ENCODE assay signal across 12 cellular contexts in genomic region chr5:127031863-127032232, GRCh38. TPM values are rescaled to one million over a fixed set of nuclear protein-coding genes. Genes with fewer than 3 reads are reported as not detected.
A peak's percentile ranks its signal among the peaks of the same experiment; 100 is the strongest.
DNase-seq lines count a peak whose midpoint lies in the region; ATAC-seq, FAIRE-seq and TF ChIP-seq lines count a peak whose summit lies in the region.
"Had no signal": no experiment of that assay in that cellular context is flagged by ENCODE, and none has a peak within 500 bp of the region (broad histone marks: within the 10 kb centered on the region; RNA-seq: fewer than 3 reads in every experiment).

No MANE protein-coding gene starts in this region.

- DNase-seq in activated T-cell treated with anti-CD3 and anti-CD28 coated beads, Interleukin-2, amount 50 U/mL, for 24 hours = no peak
- DNase-seq in activated T-cell treated with anti-CD3 and anti-CD28 coated beads for 4 hours = no peak
- peak; percentile 6 for DNase-seq in bronchial epithelial cell (ENCODE audit: low read depth)
- no peak for DNase-seq in stimulated activated effector memory CD8-positive, alpha-beta T cell treated with anti-CD3 and anti-CD28 coated beads, Interleukin-12 subunit alpha, Interleukin-12 subunit beta, amount 100 ng/mL, for 72 hours (ENCODE audit: low spot score in 2 of 2)
- no peak for DNase-seq in BE2C
- no peak for DNase-seq in NCI-H2171 treated with DMSO at 0.1 percent for 48 hours (lab: John Stamatoyannopoulos, UW)
- DNase-seq: KG1, NCI-H345, SHP77 had no signal

- H3K36me3 Mint-ChIP-seq in activated T-cell treated with anti-CD3 and anti-CD28 coated beads, Interleukin-2, amount 50 U/mL, for 24 hours (ENCODE audit: low read depth) = peaks cover 2% of the 10 kb centered on the region
- H3K36me3 Mint-ChIP-seq in stimulated activated effector memory CD8-positive, alpha-beta T cell treated with anti-CD3 and anti-CD28 coated beads, Interleukin-12 subunit alpha, Interleukin-12 subunit beta, amount 100 ng/mL, for 72 hours = no peaks in the 10 kb centered on the region

- H3K4me3 Mint-ChIP-seq in activated T-cell treated with anti-CD3 and anti-CD28 coated beads, Interleukin-2, amount 50 U/mL, for 24 hours = peak overlapping the region; percentile 89
- H3K4me3 Mint-ChIP-seq in stimulated activated effector memory CD8-positive, alpha-beta T cell treated with anti-CD3 and anti-CD28 coated beads, Interleukin-12 subunit alpha, Interleukin-12 subunit beta, amount 100 ng/mL, for 72 hours = peak overlapping the region; percentile 73

- no peak overlapping the region for H3K4me3 ChIP-seq in KMS-11 (IDR thresholded peaks at IDR 0.05; ENCODE audit: insufficient read depth, low read depth, low read length)
- H3K4me3 ChIP-seq in bronchial epithelial cell (ENCODE audit: low read depth, low read length) = no peak overlapping the region
- H3K4me3 ChIP-seq in BE2C (ENCODE audit: low read depth, low read length) = no peak overlapping the region

- no peak for ATAC-seq in stimulated activated effector memory CD8-positive, alpha-beta T cell treated with anti-CD3 and anti-CD28 coated beads, Interleukin-12 subunit alpha, Interleukin-12 subunit beta, amount 100 ng/mL, for 72 hours
- ATAC-seq in HG03439 (IDR thresholded peaks at IDR 0.05; ENCODE audit: unreplicated experiment) = no peak
- ATAC-seq: body of pancreas had no signal

- H3K27ac ChIP-seq in KMS-11 = no peak overlapping the region

- no peaks in the 10 kb centered on the region for H3K79me2 ChIP-seq in KMS-11 (ENCODE audit: insufficient read depth, low read depth)

- H3K27ac Mint-ChIP-seq in activated T-cell treated with anti-CD3 and anti-CD28 coated beads, Interleukin-2, amount 50 U/mL, for 24 hours = no peak overlapping the region
- H3K27ac Mint-ChIP-seq in stimulated activated effector memory CD8-positive, alpha-beta T cell treated with anti-CD3 and anti-CD28 coated beads, Interleukin-12 subunit alpha, Interleukin-12 subunit beta, amount 100 ng/mL, for 72 hours = no peak overlapping the region

- peaks cover 21% of the 10 kb centered on the region for H3K4me1 Mint-ChIP-seq in activated T-cell treated with anti-CD3 and anti-CD28 coated beads, Interleukin-2, amount 50 U/mL, for 24 hours (ENCODE audit: low read depth)
- peaks cover 14% of the 10 kb centered on the region for H3K4me1 Mint-ChIP-seq in stimulated activated effector memory CD8-positive, alpha-beta T cell treated with anti-CD3 and anti-CD28 coated beads, Interleukin-12 subunit alpha, Interleukin-12 subunit beta, amount 100 ng/mL, for 72 hours

- no peaks in the 10 kb centered on the region for H3K27me3 ChIP-seq in KMS-11 (ENCODE audit: insufficient read depth, low read depth)
- no peaks in the 10 kb centered on the region for H3K27me3 ChIP-seq in bronchial epithelial cell (ENCODE audit: control insufficient read depth, insufficient read depth, low read length)
- H3K27me3 ChIP-seq in BE2C = no peaks in the 10 kb centered on the region
- H3K27me3 ChIP-seq: body of pancreas had no signal

- no peaks in the 10 kb centered on the region for H3K9me3 Mint-ChIP-seq in activated T-cell treated with anti-CD3 and anti-CD28 coated beads, Interleukin-2, amount 50 U/mL, for 24 hours
- no peaks in the 10 kb centered on the region for H3K9me3 Mint-ChIP-seq in stimulated activated effector memory CD8-positive, alpha-beta T cell treated with anti-CD3 and anti-CD28 coated beads, Interleukin-12 subunit alpha, Interleukin-12 subunit beta, amount 100 ng/mL, for 72 hours

- no peaks in the 10 kb centered on the region for H3K9me3 ChIP-seq in BE2C
- H3K9me3 ChIP-seq: body of pancreas had no signal

- no peak overlapping the region for H3K9ac ChIP-seq in KMS-11

- no peak for TF ChIP-seq CTCF in KMS-11 (conservative IDR thresholded peaks at IDR 0.05; ENCODE audit: low read depth, low read length)
- no peak for TF ChIP-seq CTCF in bronchial epithelial cell (IDR thresholded peaks at IDR 0.05; ENCODE audit: insufficient read depth, low read length, severe bottlenecking)
- TF ChIP-seq CTCF in BE2C (IDR thresholded peaks at IDR 0.05; ENCODE audit: low read depth, low read length) = no peak

- H3K4me1 ChIP-seq in KMS-11 (ENCODE audit: low read depth, poor library complexity, severe bottlenecking) = peaks cover 22% of the 10 kb centered on the region
- no peaks in the 10 kb centered on the region; the same call in 1 of the 2 replicates for H3K4me1 ChIP-seq in BE2C

- peaks cover 27% of the 10 kb centered on the region for H3K27me3 Mint-ChIP-seq in activated T-cell treated with anti-CD3 and anti-CD28 coated beads, Interleukin-2, amount 50 U/mL, for 24 hours

- no peaks in the 10 kb centered on the region for H3K36me3 ChIP-seq in KMS-11 (ENCODE audit: insufficient read depth)
- no peaks in the 10 kb centered on the region for H3K36me3 ChIP-seq in bronchial epithelial cell (ENCODE audit: control insufficient read depth, insufficient read depth, low read length)
- H3K36me3 ChIP-seq in BE2C = no peaks in the 10 kb centered on the region

- peak overlapping the region; percentile 95; the same call in 1 of the 2 replicates for H2AFZ ChIP-seq in KMS-11 (ENCODE audit: low read depth)

- H3K4me2 ChIP-seq in KMS-11 = peak overlapping the region; percentile 64; the same call in 1 of the 2 replicates

- no peaks in the 10 kb centered on the region for H4K20me1 ChIP-seq in KMS-11 (ENCODE audit: insufficient read depth)

- no peak for FAIRE-seq in bronchial epithelial cell (lab: Jason Lieb, UNC)

RNA-seq across cellular contexts. Expression of gene MARCHF3, which starts 1.5 kb away (rescaled TPM):
- total RNA-seq in bronchial epithelial cell = 1.6 and 6.5 TPM in 2 replicates
- 4.4 TPM for polyA plus RNA-seq in BE2C (2012; ENCODE audit: insufficient read depth, insufficient read length, low read depth)

RNA-seq across cellular contexts. Expression of gene C5orf63, which starts 41.5 kb away (rescaled TPM):
- 4.5 and 5.9 TPM in 2 replicates for total RNA-seq in bronchial epithelial cell
- 17.0 TPM for polyA plus RNA-seq in BE2C (2012; ENCODE audit: insufficient read depth, insufficient read length, low read depth)
